ENCODE assay signal across 22 cellular contexts in genomic region chr3:57731311-57731710, GRCh38. TPM values are rescaled to one million over a fixed set of nuclear protein-coding genes. Genes with fewer than 3 reads are reported as not detected.
DNase-seq lines count a peak whose midpoint lies in the region; ATAC-seq and TF ChIP-seq lines count a peak whose summit lies in the region.
"Had no signal": no experiment of that assay in that cellular context is flagged by ENCODE, and none has a peak within 500 bp of the region (broad histone marks: within the 10 kb centered on the region; RNA-seq: fewer than 3 reads in every experiment).

No MANE protein-coding gene starts in this region.

- H3K27ac ChIP-seq in HCT116 (ENCODE audit: low read depth, low read length) = no peak overlapping the region
- H3K27ac ChIP-seq: A549, C4-2B, PC-9, RWPE1 had no signal

- H3K9me2 ChIP-seq in HCT116 (ENCODE audit: insufficient read depth) = no peaks in the 10 kb centered on the region

- H2AFZ ChIP-seq in HCT116 (ENCODE audit: low read depth, low read length, poor library complexity, severe bottlenecking) = peak overlapping the region; percentile 77
- H2AFZ ChIP-seq: PC-9 had no signal

- POLR2A ChIA-PET in BJ (lab: Charles Lee) (no interaction called here), HCT116 (lab: Charles Lee) (no interaction called here)

- H3K9me3 ChIP-seq in HCT116 (ENCODE audit: control insufficient read depth in 1 of 2, insufficient read depth in 1 of 2, low read depth in 1 of 2, low read length in 2 of 2) = no peaks in the 10 kb centered on the region
- H3K9me3 ChIP-seq: A549 had no signal

- DNase-seq in AG09309 (ENCODE audit: low read depth) = peak; percentile 13
- DNase-seq in BJ (ENCODE audit: low read depth) = peak; percentile 59
- no peak for DNase-seq in HCT116 (ENCODE audit: low read depth, low spot score)
- DNase-seq in iris pigment epithelial cell (ENCODE audit: low read depth) = peak; percentile 28
- no peak for DNase-seq in RKO (ENCODE audit: low spot score)
- DNase-seq in left ventricle myocardium superior = no peak
- no peak for DNase-seq in NCI-H2029 treated with DMSO at 0.1 percent for 48 hours (lab: John Stamatoyannopoulos, UW)
- DNase-seq: DMS53, EL, H7, NCI-H1694, NCI-H2081 treated with DMSO at 0.1 percent for 48 hours, NCI-H2171 treated with DMSO at 0.1 percent for 48 hours, NCI-H446, NCI-H526, PC-9, SHP77 treated with DMSO at 0.1 percent for 48 hours, T-cell had no signal

- no peak for ATAC-seq in HCT116
- ATAC-seq in left ventricle myocardium superior = no peak
- ATAC-seq: A549, GM12878, T-cell had no signal

- RAD21 ChIA-PET in HCT116 (lab: Charles Lee; ENCODE audit: low non-redundant PET in 1 of 2, low total read pairs in 2 of 2, uncharacterized antibody in 2 of 2, unreplicated experiment in 2 of 2) = no interaction called here

- CTCF ChIA-PET in BJ (lab: Yijun Ruan, JAX) = no interaction called here
- CTCF ChIA-PET in HCT116 (lab: Charles Lee) = no interaction called here

- no peak overlapping the region for H3K4me3 ChIP-seq in AG09309 (ENCODE audit: control insufficient read depth, low read depth, low read length)
- no peak overlapping the region for H3K4me3 ChIP-seq in BJ (ENCODE audit: low read depth, low read length)
- H3K4me3 ChIP-seq in HCT116 (replicated peaks in 1 of 2; ENCODE audit: low read depth in 1 of 2, low read length in 2 of 2) = no peak overlapping the region
- H3K4me3 ChIP-seq: A549, GM12878, PC-9 had no signal

- no peak overlapping the region for H3K4me2 ChIP-seq in HCT116 (ENCODE audit: low read length)
- H3K4me2 ChIP-seq: A549, PC-9 had no signal

- no peak overlapping the region for H3K9ac ChIP-seq in HCT116 (ENCODE audit: low read length)

- TF ChIP-seq RAD21 in HCT116 (IDR thresholded peaks at IDR 0.05; ENCODE audit: low read depth) = no peak

- H3K79me2 ChIP-seq in HCT116 (ENCODE audit: insufficient read depth, low read length) = no peaks in the 10 kb centered on the region

- BruUV-seq in HCT116 (replicated peaks; lab: Mats Ljungman, UMichigan) = no TSS peak

- H3K27me3 ChIP-seq in BJ (ENCODE audit: control insufficient read depth, insufficient read depth, low read length) = no peaks in the 10 kb centered on the region
- no peaks in the 10 kb centered on the region for H3K27me3 ChIP-seq in HCT116 (ENCODE audit: insufficient read depth, low read length)

- intact Hi-C loops in HCT116 (cut with micrococcal nuclease) (no loop called here), left ventricle myocardium superior (cut with micrococcal nuclease) (no loop called here)

- TF ChIP-seq CTCF in AG09309 (IDR thresholded peaks at IDR 0.05; ENCODE audit: control insufficient read depth, insufficient read depth, low read depth, low read length, missing control alignments) = no peak
- no peak for TF ChIP-seq CTCF in BJ (IDR thresholded peaks at IDR 0.05; ENCODE audit: insufficient read depth, low read depth, low read length)
- TF ChIP-seq CTCF in HCT116 (IDR thresholded peaks at IDR 0.05 in 2 of 3, conservative IDR thresholded peaks at IDR 0.05 in 1 of 3; ENCODE audit: borderline replicate concordance in 1 of 3, insufficient read depth in 1 of 3, low read depth in 2 of 3, low read length in 2 of 3) = no peak

- no peaks in the 10 kb centered on the region for H3K36me3 ChIP-seq in BJ (ENCODE audit: control insufficient read depth, insufficient read depth, low read length)
- no peaks in the 10 kb centered on the region for H3K36me3 ChIP-seq in HCT116 (ENCODE audit: control insufficient read depth in 1 of 2, insufficient read depth in 2 of 2, low read length in 2 of 2)

- peaks cover 0 to 12% of the 10 kb centered on the region in 2 experiments; a peak in 2 of 4 replicates for H3K4me1 ChIP-seq in HCT116 (ENCODE audit: control insufficient read depth in 1 of 2, insufficient read depth in 2 of 2, low read length in 2 of 2)
- H3K4me1 ChIP-seq: A549 had no signal

- TF ChIP-seq POLR2A in HCT116 (IDR thresholded peaks at IDR 0.05; ENCODE audit: borderline replicate concordance, extremely low read depth, insufficient read depth, insufficient read length) = no peak

- H4K20me1 ChIP-seq in HCT116 (ENCODE audit: insufficient read depth) = no peaks in the 10 kb centered on the region

TF ChIP-seq in HCT116, 20 proteins besides CTCF, POLR2A, EP300 and RAD21:
- TF ChIP-seq EZH2 (IDR thresholded peaks at IDR 0.05) (no peak), EZH2phosphoT487 (IDR thresholded peaks at IDR 0.05; ENCODE audit: borderline replicate concordance) (no peak), JUND (IDR thresholded peaks at IDR 0.05) (no peak), ZFX (IDR thresholded peaks at IDR 0.05) (no peak), ATF3 (IDR thresholded peaks at IDR 0.05) (no peak), ZNF274 (IDR thresholded peaks at IDR 0.05; ENCODE audit: low read depth, low read length) (no peak), TCF7L2 (IDR thresholded peaks at IDR 0.05; ENCODE audit: borderline replicate concordance, extremely low read depth, insufficient read depth, insufficient read length) (no peak), SP1 (IDR thresholded peaks at IDR 0.05; ENCODE audit: low read depth) (no peak), REST (IDR thresholded peaks at IDR 0.05; ENCODE audit: low read depth) (no peak), FOSL1 (IDR thresholded peaks at IDR 0.05; ENCODE audit: low read depth) (no peak), ELF1 (IDR thresholded peaks at IDR 0.05; ENCODE audit: borderline replicate concordance, low read depth) (no peak), YY1 (IDR thresholded peaks at IDR 0.05; ENCODE audit: extremely low read depth, insufficient replicate concordance, low read depth, low read length) (no peak), SIN3A (IDR thresholded peaks at IDR 0.05; ENCODE audit: low read depth) (no peak), EGR1 (IDR thresholded peaks at IDR 0.05; ENCODE audit: low read depth) (no peak), MAX (IDR thresholded peaks at IDR 0.05) (no peak)

RNA-seq across cellular contexts. Expression of gene SLMAP, which starts 24.8 kb away (rescaled TPM):
- 24.1 and 28.6 TPM in 2 replicates for polyA plus RNA-seq in BJ (2011; rRNA removed)
- polyA minus RNA-seq in BJ (2011; rRNA and poly(A)+ RNA removed) = 50.6 and 51.4 TPM in 2 replicates
- total RNA-seq in HCT116 (2021; ENCODE audit: unreplicated experiment) = 81.0 TPM
- 18.8 and 28.1 TPM in 2 replicates for polyA plus RNA-seq in HCT116 (2012)
- 263 TPM for total RNA-seq in left ventricle myocardium superior

RNA-seq across cellular contexts. Expression of gene DENND6A, which starts 38.4 kb away (rescaled TPM):
- 8.5 and 10.2 TPM in 2 replicates for polyA plus RNA-seq in BJ (2011; rRNA removed)
- polyA minus RNA-seq in BJ (2011; rRNA and poly(A)+ RNA removed) = 8.3 and 9.0 TPM in 2 replicates
- total RNA-seq in HCT116 (2021; ENCODE audit: unreplicated experiment) (22.3 TPM), left ventricle myocardium superior (18.5 TPM)
- 5.2 and 8.7 TPM in 2 replicates for polyA plus RNA-seq in HCT116 (2012)

Comparison
In these comparisons a context has a peak if more than half of its experiments do, and no peak if none do; other contexts are left out.
1. DNase-seq: peak in AG09309 (single experiment), BJ (single experiment) and iris pigment epithelial cell (single experiment); none in HCT116 (single experiment), RKO (single experiment), left ventricle myocardium superior (single experiment) and NCI-H2029 treated with DMSO at 0.1 percent for 48 hours (single experiment).